ENCODE assay signal across 1 cellular context in the genomic region with DNA sequence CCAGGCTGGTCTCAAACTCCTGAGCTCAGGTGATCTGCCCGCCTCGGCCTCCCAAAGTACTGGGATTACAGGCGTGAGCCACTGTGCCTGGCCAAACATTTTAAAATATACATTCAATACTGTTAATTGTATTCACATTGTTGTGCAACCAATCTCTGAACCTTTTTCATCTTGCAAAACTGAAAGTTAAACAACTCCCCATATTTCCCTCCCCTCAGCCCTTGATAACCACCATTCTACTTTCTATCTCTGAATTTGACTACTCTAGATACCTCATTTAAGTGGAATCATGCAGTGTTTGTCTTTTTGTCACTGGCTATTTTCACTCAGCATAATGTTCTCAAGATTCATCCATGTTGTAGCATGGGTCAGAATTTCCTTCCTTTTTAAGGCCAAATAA.
TF ChIP-seq lines count a peak whose summit lies in the region.

No MANE protein-coding gene starts in this region.

TF ChIP-seq in GM12878, 131 proteins besides CTCF, POLR2A, EP300 and RAD21:
- TF ChIP-seq MEF2B (IDR thresholded peaks at IDR 0.05; ENCODE audit: partially characterized antibody, poor library complexity, severe bottlenecking) (no peak), PAX8 (IDR thresholded peaks at IDR 0.05) (no peak), ZZZ3 (IDR thresholded peaks at IDR 0.05; ENCODE audit: control insufficient read depth, insufficient read length, low read depth) (no peak), MTA2 (IDR thresholded peaks at IDR 0.05; ENCODE audit: low read depth) (peak; percentile 26; the same call in 1 of the 2 replicates), SMAD5 (IDR thresholded peaks at IDR 0.05; ENCODE audit: low read depth) (no peak), MYC (IDR thresholded peaks at IDR 0.05; ENCODE audit: insufficient read depth, insufficient read length, insufficient replicate concordance, low read length, severe bottlenecking) (no peak), ZNF622 (IDR thresholded peaks at IDR 0.05) (no peak), SREBF2 (IDR thresholded peaks at IDR 0.05; ENCODE audit: low read length) (no peak), CHD1 (IDR thresholded peaks at IDR 0.05; ENCODE audit: low read depth, low read length) (no peak), ASH2L (IDR thresholded peaks at IDR 0.05; ENCODE audit: borderline replicate concordance, low read depth) (no peak), ZBED1 (IDR thresholded peaks at IDR 0.05; ENCODE audit: borderline replicate concordance) (no peak), RUNX3 (IDR thresholded peaks at IDR 0.05; ENCODE audit: low read length) (peak; percentile 52; the same call in 1 of the 2 replicates), NFYA (IDR thresholded peaks at IDR 0.05; ENCODE audit: borderline replicate concordance, low read depth, low read length) (no peak), CBX5 (IDR thresholded peaks at IDR 0.05; ENCODE audit: low read depth) (no peak), ATF7 (IDR thresholded peaks at IDR 0.05; ENCODE audit: low read depth) (0 out of 2 replicates have a peak, but pooled peaks have one; percentile 9), FOS (IDR thresholded peaks at IDR 0.05; ENCODE audit: borderline replicate concordance, extremely low read depth, insufficient read length) (no peak), CHD2 (IDR thresholded peaks at IDR 0.05; ENCODE audit: borderline replicate concordance, low read depth, low read length) (no peak), IKZF2 (IDR thresholded peaks at IDR 0.05) (0 out of 4 replicates have a peak, but pooled peaks of 1 of the 2 experiments have one; percentile 28), SIN3A (IDR thresholded peaks at IDR 0.05; ENCODE audit: low read depth, low read length) (no peak), JUNB (IDR thresholded peaks at IDR 0.05) (no peak), SUPT20H (IDR thresholded peaks at IDR 0.05; ENCODE audit: borderline replicate concordance, control insufficient read depth, low read depth, low read length) (no peak), STAT3 (IDR thresholded peaks at IDR 0.05; ENCODE audit: low read depth, low read length) (no peak)
- TF ChIP-seq, protein P1, sequence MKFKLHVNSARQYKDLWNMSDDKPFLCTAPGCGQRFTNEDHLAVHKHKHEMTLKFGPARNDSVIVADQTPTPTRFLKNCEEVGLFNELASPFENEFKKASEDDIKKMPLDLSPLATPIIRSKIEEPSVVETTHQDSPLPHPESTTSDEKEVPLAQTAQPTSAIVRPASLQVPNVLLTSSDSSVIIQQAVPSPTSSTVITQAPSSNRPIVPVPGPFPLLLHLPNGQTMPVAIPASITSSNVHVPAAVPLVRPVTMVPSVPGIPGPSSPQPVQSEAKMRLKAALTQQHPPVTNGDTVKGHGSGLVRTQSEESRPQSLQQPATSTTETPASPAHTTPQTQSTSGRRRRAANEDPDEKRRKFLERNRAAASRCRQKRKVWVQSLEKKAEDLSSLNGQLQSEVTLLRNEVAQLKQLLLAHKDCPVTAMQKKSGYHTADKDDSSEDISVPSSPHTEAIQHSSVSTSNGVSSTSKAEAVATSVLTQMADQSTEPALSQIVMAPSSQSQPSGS (IDR thresholded peaks at IDR 0.05; ENCODE audit: low read length) = no peak
- TF ChIP-seq, protein P2, sequence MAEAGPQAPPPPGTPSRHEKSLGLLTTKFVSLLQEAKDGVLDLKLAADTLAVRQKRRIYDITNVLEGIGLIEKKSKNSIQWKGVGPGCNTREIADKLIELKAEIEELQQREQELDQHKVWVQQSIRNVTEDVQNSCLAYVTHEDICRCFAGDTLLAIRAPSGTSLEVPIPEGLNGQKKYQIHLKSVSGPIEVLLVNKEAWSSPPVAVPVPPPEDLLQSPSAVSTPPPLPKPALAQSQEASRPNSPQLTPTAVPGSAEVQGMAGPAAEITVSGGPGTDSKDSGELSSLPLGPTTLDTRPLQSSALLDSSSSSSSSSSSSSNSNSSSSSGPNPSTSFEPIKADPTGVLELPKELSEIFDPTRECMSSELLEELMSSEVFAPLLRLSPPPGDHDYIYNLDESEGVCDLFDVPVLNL (IDR thresholded peaks at IDR 0.05; ENCODE audit: low read depth, low read length) = no peak
- TF ChIP-seq, protein P3, sequence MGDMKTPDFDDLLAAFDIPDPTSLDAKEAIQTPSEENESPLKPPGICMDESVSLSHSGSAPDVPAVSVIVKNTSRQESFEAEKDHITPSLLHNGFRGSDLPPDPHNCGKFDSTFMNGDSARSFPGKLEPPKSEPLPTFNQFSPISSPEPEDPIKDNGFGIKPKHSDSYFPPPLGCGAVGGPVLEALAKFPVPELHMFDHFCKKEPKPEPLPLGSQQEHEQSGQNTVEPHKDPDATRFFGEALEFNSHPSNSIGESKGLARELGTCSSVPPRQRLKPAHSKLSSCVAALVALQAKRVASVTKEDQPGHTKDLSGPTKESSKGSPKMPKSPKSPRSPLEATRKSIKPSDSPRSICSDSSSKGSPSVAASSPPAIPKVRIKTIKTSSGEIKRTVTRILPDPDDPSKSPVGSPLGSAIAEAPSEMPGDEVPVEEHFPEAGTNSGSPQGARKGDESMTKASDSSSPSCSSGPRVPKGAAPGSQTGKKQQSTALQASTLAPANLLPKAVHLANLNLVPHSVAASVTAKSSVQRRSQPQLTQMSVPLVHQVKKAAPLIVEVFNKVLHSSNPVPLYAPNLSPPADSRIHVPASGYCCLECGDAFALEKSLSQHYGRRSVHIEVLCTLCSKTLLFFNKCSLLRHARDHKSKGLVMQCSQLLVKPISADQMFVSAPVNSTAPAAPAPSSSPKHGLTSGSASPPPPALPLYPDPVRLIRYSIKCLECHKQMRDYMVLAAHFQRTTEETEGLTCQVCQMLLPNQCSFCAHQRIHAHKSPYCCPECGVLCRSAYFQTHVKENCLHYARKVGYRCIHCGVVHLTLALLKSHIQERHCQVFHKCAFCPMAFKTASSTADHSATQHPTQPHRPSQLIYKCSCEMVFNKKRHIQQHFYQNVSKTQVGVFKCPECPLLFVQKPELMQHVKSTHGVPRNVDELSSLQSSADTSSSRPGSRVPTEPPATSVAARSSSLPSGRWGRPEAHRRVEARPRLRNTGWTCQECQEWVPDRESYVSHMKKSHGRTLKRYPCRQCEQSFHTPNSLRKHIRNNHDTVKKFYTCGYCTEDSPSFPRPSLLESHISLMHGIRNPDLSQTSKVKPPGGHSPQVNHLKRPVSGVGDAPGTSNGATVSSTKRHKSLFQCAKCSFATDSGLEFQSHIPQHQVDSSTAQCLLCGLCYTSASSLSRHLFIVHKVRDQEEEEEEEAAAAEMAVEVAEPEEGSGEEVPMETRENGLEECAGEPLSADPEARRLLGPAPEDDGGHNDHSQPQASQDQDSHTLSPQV (IDR thresholded peaks at IDR 0.05) = no peak
TF ChIP-seq in GM12878: peak in this region for 4.
